In the genomic region with DNA sequence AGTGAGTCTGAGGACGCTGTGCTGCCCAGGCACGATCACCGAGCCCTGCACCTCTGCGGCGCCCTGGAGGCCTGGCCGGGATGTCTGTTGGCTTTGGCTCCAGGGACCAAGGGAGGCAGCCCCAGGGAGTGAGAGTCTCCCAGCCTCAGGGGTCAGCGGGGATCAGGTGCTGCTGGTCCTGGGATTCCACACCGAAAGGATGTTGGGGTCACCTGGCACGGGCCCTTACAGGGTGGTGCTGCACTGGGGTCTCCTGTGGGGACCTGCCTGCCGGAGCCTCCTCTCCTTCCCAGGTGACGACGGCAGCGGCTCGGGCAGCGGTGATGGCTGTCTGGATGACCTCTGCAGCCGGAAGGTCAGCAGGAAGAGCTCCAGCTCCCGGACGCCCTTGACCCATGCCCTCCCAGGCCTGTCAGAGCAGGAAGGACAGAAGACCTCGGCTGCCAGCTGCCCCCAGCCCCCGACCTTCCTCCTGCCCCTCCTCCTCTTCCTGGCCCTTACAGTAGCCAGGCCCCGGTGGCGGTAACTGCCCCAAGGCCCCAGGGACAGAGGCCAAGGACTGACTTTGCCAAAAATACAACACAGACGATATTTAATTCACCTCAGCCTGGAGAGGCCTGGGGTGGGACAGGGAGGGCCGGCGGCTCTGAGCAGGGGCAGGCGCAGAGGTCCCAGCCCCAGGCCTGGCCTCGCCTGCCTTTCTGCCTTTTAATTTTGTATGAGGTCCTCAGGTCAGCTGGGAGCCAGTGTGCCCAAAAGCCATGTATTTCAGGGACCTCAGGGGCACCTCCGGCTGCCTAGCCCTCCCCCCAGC, we compare ENCODE assay signal across 13 cellular contexts. TPM values are rescaled to one million over a fixed set of nuclear protein-coding genes. Genes with fewer than 3 reads are reported as not detected.
DNase-seq lines count a peak whose midpoint lies in the region; ATAC-seq and TF ChIP-seq lines count a peak whose summit lies in the region.
"Had no signal": no experiment of that assay in that cellular context is flagged by ENCODE, and none has a peak within 500 bp of the region (broad histone marks: within the 10 kb centered on the region; RNA-seq: fewer than 3 reads in every experiment).

No MANE protein-coding gene starts in this region.

- no peaks in the 10 kb centered on the region for H3K27me3 ChIP-seq in H7 (ENCODE audit: control insufficient read depth, insufficient read depth, low read length)
- H3K27me3 ChIP-seq in heart left ventricle, result no peaks in the 10 kb centered on the region
- H3K27me3 ChIP-seq in ovary, result no peaks in the 10 kb centered on the region

- peak overlapping the region in 10 of 12 donors; percentile 45 to 78 (median 68) for H3K27ac ChIP-seq in heart left ventricle
- H3K27ac ChIP-seq in ovary, result no peak overlapping the region
- H3K27ac ChIP-seq: GM23248 had no signal

- no peak for TF ChIP-seq POLR2A in heart left ventricle (IDR thresholded peaks at IDR 0.05)
- TF ChIP-seq POLR2A in ovary (IDR thresholded peaks at IDR 0.05), result no peak

- H3K4me3 ChIP-seq in H7 (ENCODE audit: insufficient read depth, low read depth, low read length) (no peak overlapping the region), heart left ventricle (no peak overlapping the region), ovary (no peak overlapping the region)
- H3K4me3 ChIP-seq: GM23248 had no signal

- no peak for TF ChIP-seq CTCF in heart left ventricle (IDR thresholded peaks at IDR 0.05)
- TF ChIP-seq CTCF in ovary (IDR thresholded peaks at IDR 0.05), result no peak

- peak; percentile 25 to 45 (median 36) for ATAC-seq in heart left ventricle
- no peak for ATAC-seq in GM19328 (IDR thresholded peaks at IDR 0.05; ENCODE audit: unreplicated experiment)

- H3K36me3 ChIP-seq in H7 (replicated peaks; ENCODE audit: control insufficient read depth, insufficient read depth, low read length) (peaks cover 3% of the 10 kb centered on the region), heart left ventricle (peaks cover 0 to 32% (median 6%) of the 10 kb centered on the region in 9 donors), ovary (no peaks in the 10 kb centered on the region)

- 44 to 53% (median 50%) methylated on average over 15 to 28 of the region's 28 CpGs for WGBS in heart left ventricle, 4 donors
- 69 to 70% (median 70%) methylated on average over 28 of the region's 28 CpGs for WGBS in ovary, 3 donors

- H3K9me3 ChIP-seq in heart left ventricle, result no peaks in the 10 kb centered on the region
- H3K9me3 ChIP-seq in ovary, result no peaks in the 10 kb centered on the region

- in situ Hi-C loops in ACHN (cut with HindIII; ENCODE audit: low pct_ligation_motif_present, low pct_unique_long_range_greater_than_20kb, low sequenced_read_pairs), result no loop called here

- no peak for TF ChIP-seq EP300 in ovary (IDR thresholded peaks at IDR 0.05)

- intact Hi-C loops in heart left ventricle (cut with DNase I) (no loop called here), ovary (cut with DNase I) (no loop called here)

- H3K4me1 ChIP-seq in heart left ventricle, result peaks cover 0 to 17% (median 7%) of the 10 kb centered on the region in 12 donors
- H3K4me1 ChIP-seq in ovary (ENCODE audit: insufficient read depth), result no peaks in the 10 kb centered on the region

- DNase-seq in AG08396 (ENCODE audit: low spot score) (peak; percentile 7), H7 (peak; percentile 33), heart left ventricle (peak; percentile 14 to 56 (median 40)), ovary (peak in 4 of 5 donors; percentile 11 to 40 (median 25)), ACHN (no peak), NAMALWA (ENCODE audit: low spot score) (no peak)
- no peak for DNase-seq in effector CD4-positive, alpha-beta T cell
- DNase-seq: AML-193, GM23248, IMR-90, NCI-H1092 treated with DMSO at 0.1 percent for 48 hours, NCI-H510A had no signal

RNA-seq across cellular contexts. Expression of a gene that starts 30.5 kb away (rescaled TPM):
- total RNA-seq in H7 (2014; rRNA removed; shearing (Covaris generic)), result 28.4 and 32.0 TPM in 2 replicates
- total RNA-seq in heart left ventricle (100 to 1,000 TPM; 131 to 316 (median 193) TPM), ovary (100 to 1,000 TPM in 1 of 7 donors, 10 to 100 TPM in 6; 27.2 to 149 (median 73.3) TPM)
- polyA plus RNA-seq in heart left ventricle (100 to 1,000 TPM; 134 to 209 TPM), ovary (10 to 100 TPM in 1 of 2 donors, 1 to 10 TPM in 1; 2.9 to 63.3 TPM)

Comparison
In these comparisons a context has a peak if more than half of its experiments do, and no peak if none do; other contexts are left out.
1. DNase-seq: peak in AG08396 (single experiment), H7 (single experiment), heart left ventricle (5 of 5) and ovary (4 of 5); none in effector CD4-positive, alpha-beta T cell (single experiment), ACHN (single experiment) and NAMALWA (single experiment).
2. H3K27ac ChIP-seq: peak in heart left ventricle (10 of 12); none in ovary (0 of 2).